In the genomic region with DNA sequence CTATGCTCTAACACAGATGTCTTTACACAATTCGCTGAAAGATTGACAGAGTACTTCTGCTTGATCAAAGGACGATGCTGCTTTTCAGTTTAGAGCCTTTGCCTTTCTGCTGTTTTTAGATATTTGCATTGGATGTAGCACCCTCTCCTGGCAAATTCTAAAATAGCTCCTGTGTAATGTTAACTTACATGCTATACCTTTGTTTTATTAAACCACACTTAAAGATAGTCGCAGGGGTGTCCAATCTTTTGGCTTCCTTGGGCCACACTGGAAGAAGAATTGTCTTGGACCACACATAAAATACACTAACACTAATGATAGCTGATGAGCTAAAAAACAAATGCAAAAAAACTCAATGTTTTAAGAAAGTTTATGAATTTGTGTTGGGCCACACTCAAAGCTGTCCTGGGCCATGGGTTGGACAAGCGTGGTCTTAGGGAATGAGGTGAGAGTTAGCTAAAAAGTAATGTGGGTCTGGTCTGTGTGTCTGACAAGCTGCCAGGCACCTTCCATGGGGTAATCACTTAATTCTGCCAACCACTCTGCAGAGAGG, we compare ENCODE assay signal across 8 cellular contexts.
DNase-seq lines count a peak whose midpoint lies in the region; FAIRE-seq and TF ChIP-seq lines count a peak whose summit lies in the region.

No MANE protein-coding gene starts in this region.

- DNase-seq in COLO668 (lab: John Stamatoyannopoulos, UW; ENCODE audit: unreplicated experiment) (peak; percentile 4), GM18507 (ENCODE audit: extremely low spot score, insufficient read length, low read depth) (peak; percentile 9), NCI-H2029 treated with DMSO at 0.1 percent for 48 hours (lab: John Stamatoyannopoulos, UW) (peak; percentile 49), germinal center (ENCODE audit: low spot score) (peak; percentile 45), ecto neural progenitor cell (ENCODE audit: low spot score) (no peak)
- DNase-seq in effector CD8-positive, alpha-beta T cell (lab: John Stamatoyannopoulos, UW), result no peak

- TF ChIP-seq CTCF in WI38 (IDR thresholded peaks at IDR 0.05; ENCODE audit: low read depth, low read length) (peak; percentile 35), parathyroid adenoma (IDR thresholded peaks at IDR 0.05) (peak; percentile 55)

- no peak overlapping the region for H2AFZ ChIP-seq in parathyroid adenoma

- H3K4me1 ChIP-seq in parathyroid adenoma, result no peaks in the 10 kb centered on the region

- H3K27me3 ChIP-seq in parathyroid adenoma (ENCODE audit: control insufficient read depth, insufficient read depth, low read length), result no peaks in the 10 kb centered on the region

- H3K4me2 ChIP-seq in parathyroid adenoma (ENCODE audit: low read length), result no peak overlapping the region

- no peaks in the 10 kb centered on the region for H3K9me3 ChIP-seq in parathyroid adenoma (ENCODE audit: control insufficient read depth, low read length)

- H3K4me3 ChIP-seq in WI38 (ENCODE audit: low read depth, low read length) (no peak overlapping the region), parathyroid adenoma (ENCODE audit: low read depth, low read length) (no peak overlapping the region)

- no peaks in the 10 kb centered on the region for H3K36me3 ChIP-seq in parathyroid adenoma (ENCODE audit: control insufficient read depth, insufficient read depth, low read length)

- H3K79me2 ChIP-seq in parathyroid adenoma, result no peaks in the 10 kb centered on the region

- H3K9ac ChIP-seq in parathyroid adenoma, result no peak overlapping the region

- FAIRE-seq in GM18507 (lab: Jason Lieb, UNC), result peak; percentile 12

- H3K27ac ChIP-seq in parathyroid adenoma, result no peak overlapping the region

Comparison
In these comparisons a context has a peak if more than half of its experiments do, and no peak if none do; other contexts are left out.
1. DNase-seq: peak in COLO668 (single experiment), GM18507 (single experiment), NCI-H2029 treated with DMSO at 0.1 percent for 48 hours (single experiment) and germinal center (single experiment); none in effector CD8-positive, alpha-beta T cell (single experiment) and ecto neural progenitor cell (single experiment).